7 cellular contexts compared by ENCODE assay signal in genomic region chr4:81405900-81406401, GRCh38.
DNase-seq lines count a peak whose midpoint lies in the region; ATAC-seq, FAIRE-seq and TF ChIP-seq lines count a peak whose summit lies in the region.

No MANE protein-coding gene starts in this region.

- H3K9me3 ChIP-seq in pancreas: no peaks in the 10 kb centered on the region

- no peaks in the 10 kb centered on the region for H3K4me1 ChIP-seq in pancreas

- ATAC-seq in GM19467 (IDR thresholded peaks at IDR 0.05; ENCODE audit: unreplicated experiment) (peak; percentile 78), HG03469 (IDR thresholded peaks at IDR 0.05; ENCODE audit: unreplicated experiment) (peak; percentile 61), pancreas (peak; percentile 89 to 98 (median 95))

- DNase-seq in ELF-1 (ENCODE audit: low read depth, low spot score): peak; percentile 5
- peak; percentile 64 for DNase-seq in NCI-H345 (lab: John Stamatoyannopoulos, UW)
- DNase-seq in activated CD4-positive, alpha-beta T cell treated with anti-CD3 and anti-CD28 coated beads for 48 hours: peak; percentile 20
- peak; percentile 86 for DNase-seq in fibroblast of the aortic adventitia (ENCODE audit: low read depth)
- DNase-seq in pancreas: peak in 3 of 6 donors; percentile 38 to 56 (median 40)

- H3K4me3 ChIP-seq in fibroblast of the aortic adventitia (ENCODE audit: low read depth, low read length) (no peak overlapping the region), pancreas (no peak overlapping the region)

- peak; percentile 95 for FAIRE-seq in pancreas (lab: Jason Lieb, UNC)

- no peaks in the 10 kb centered on the region for H3K27me3 ChIP-seq in pancreas

- intact Hi-C loops in pancreas (cut with DNase I): loop anchor here in 1 of 3 donors (10.0 kb wide), 1 partner anchor 869 kb away; no protein-coding TSS in a partner anchor

- WGBS in pancreas, 2 donors: 0 to 1% methylated on average over 4 of the region's 4 CpGs

- H3K36me3 ChIP-seq in pancreas: no peaks in the 10 kb centered on the region

- TF ChIP-seq CTCF in fibroblast of the aortic adventitia (IDR thresholded peaks at IDR 0.05; ENCODE audit: insufficient read depth, low read length): peak; percentile 62
- peak; percentile 38 to 73 (median 64) for TF ChIP-seq CTCF in pancreas (IDR thresholded peaks at IDR 0.05)

- H3K27ac ChIP-seq in pancreas: no peak overlapping the region
